Comparison of ENCODE assay signal across 8 cellular contexts in the genomic region with DNA sequence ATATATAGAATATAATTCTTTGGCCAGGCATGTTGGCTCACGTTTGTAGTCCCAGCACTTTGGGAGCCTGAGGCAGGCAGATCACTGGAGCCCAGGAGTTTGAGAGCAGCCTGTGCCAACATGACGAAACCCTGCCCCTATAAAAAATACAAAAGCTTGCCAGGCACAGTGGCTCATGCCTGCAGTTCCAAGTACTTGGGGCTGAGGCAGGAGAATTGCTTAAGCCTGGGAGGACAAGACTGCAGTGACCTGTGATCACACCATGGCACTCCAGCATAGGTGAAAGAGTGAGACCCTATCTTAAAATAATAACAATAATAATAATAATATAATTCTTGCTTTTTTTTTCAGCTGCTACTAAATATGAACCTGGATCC.
DNase-seq lines count a peak whose midpoint lies in the region; ATAC-seq, FAIRE-seq and TF ChIP-seq lines count a peak whose summit lies in the region.
"Not testable (repeated sequence)": the region's sequence is repeated elsewhere in the genome, so short reads cannot be mapped to it uniquely, and the experiment has no call there.

No MANE protein-coding gene starts in this region.

- WGBS in right lobe of liver (ENCODE audit: insufficient coverage, low coverage, low lambda C conversion rate, missing lambda C conversion rate): no CpG with 5 or more reads among the region's 2 CpGs
- WGBS in psoas muscle, 3 donors: no CpG with 5 or more reads among the region's 2 CpGs
- WGBS in aorta, 2 donors: no CpG with 5 or more reads among the region's 2 CpGs

- not testable (repeated sequence) for H3K36me3 ChIP-seq in RWPE2 (ENCODE audit: low read depth); keratinocyte (ENCODE audit: control insufficient read depth in 2 of 2, extremely low read depth in 1 of 2, insufficient read depth in 2 of 2, low read length in 2 of 2); right lobe of liver; psoas muscle (ENCODE audit: insufficient read depth in 1 of 2, low read depth in 1 of 2); thoracic aorta; aorta (ENCODE audit: control insufficient read depth in 1 of 2, insufficient read depth in 2 of 2, low read length in 1 of 2)

- not testable (repeated sequence) for H4K20me1 ChIP-seq in keratinocyte (ENCODE audit: control insufficient read depth, extremely low read depth, insufficient read depth, low read length)

- H3K4me1 ChIP-seq in RWPE2 (ENCODE audit: insufficient read depth, poor library complexity, severe bottlenecking); keratinocyte (ENCODE audit: control insufficient read depth, extremely low read depth, insufficient read depth, low read length); right lobe of liver; psoas muscle; thoracic aorta (ENCODE audit: control insufficient read depth in 1 of 2, low read depth in 2 of 2); aorta (ENCODE audit: control insufficient read depth in 1 of 2, insufficient read depth in 2 of 2, low read length in 2 of 2): not testable (repeated sequence)

- dilution Hi-C loops in keratinocyte (cut with MboI; ENCODE audit: extremely low pct_ligation_motif_present, low sequenced_read_pairs): not testable (repeated sequence)

- H3K27ac ChIP-seq in RWPE2 (ENCODE audit: poor library complexity, severe bottlenecking); keratinocyte (ENCODE audit: control insufficient read depth, insufficient read depth, low read length); right lobe of liver; psoas muscle; thoracic aorta; aorta (ENCODE audit: low read depth in 1 of 2, low read length in 2 of 2): not testable (repeated sequence)

- not testable (repeated sequence) for H3K4me2 ChIP-seq in keratinocyte (ENCODE audit: control insufficient read depth, extremely low read depth, insufficient read depth, low read depth, low read length)

- DNase-seq in RWPE2 (ENCODE audit: low spot score); Right ventricle myocardium inferior (ENCODE audit: missing footprints); right lobe of liver; psoas muscle; thoracic aorta (ENCODE audit: low spot score); aorta: not testable (repeated sequence)
- DNase-seq in epithelial cell of esophagus (ENCODE audit: low read depth) (peak; percentile 43), keratinocyte (ENCODE audit: low read depth, low spot score) (peak; percentile 5)

- not testable (repeated sequence) for H3K4me3 ChIP-seq in RWPE2 (ENCODE audit: severe bottlenecking); epithelial cell of esophagus (ENCODE audit: low read length); keratinocyte (ENCODE audit: control insufficient read depth in 2 of 3, extremely low read depth in 1 of 3, insufficient read depth in 2 of 3, low read depth in 1 of 3, low read length in 3 of 3); right lobe of liver; psoas muscle; thoracic aorta; aorta (ENCODE audit: low read length in 2 of 2)

- H3K9me3 ChIP-seq in RWPE2 (ENCODE audit: severe bottlenecking); keratinocyte (ENCODE audit: control insufficient read depth, low read depth, low read length); right lobe of liver; psoas muscle; thoracic aorta; aorta (ENCODE audit: control insufficient read depth, low read length): not testable (repeated sequence)

- H3K9me1 ChIP-seq in keratinocyte (ENCODE audit: control insufficient read depth, extremely low read depth, insufficient read depth, low read length): not testable (repeated sequence)

- H3K79me2 ChIP-seq in keratinocyte (ENCODE audit: control insufficient read depth, insufficient read depth, low read length): not testable (repeated sequence)

- not testable (repeated sequence) for H3K9ac ChIP-seq in keratinocyte (ENCODE audit: control insufficient read depth, extremely low read depth, insufficient read depth, low read length)

- H3K27me3 ChIP-seq in RWPE2 (ENCODE audit: insufficient read depth, poor library complexity, severe bottlenecking); keratinocyte (ENCODE audit: control insufficient read depth, extremely low read depth, insufficient read depth, low read length); right lobe of liver; psoas muscle (ENCODE audit: insufficient read depth in 3 of 3, low read length in 2 of 3); thoracic aorta (replicated peaks; ENCODE audit: insufficient read depth); aorta (ENCODE audit: control insufficient read depth in 1 of 2, insufficient read depth in 2 of 2, low read length in 1 of 2): not testable (repeated sequence)

- not testable (repeated sequence) for H2AFZ ChIP-seq in keratinocyte (ENCODE audit: control insufficient read depth, low read length)

- not testable (repeated sequence) for TF ChIP-seq CTCF in RWPE2 (IDR thresholded peaks at IDR 0.05; ENCODE audit: poor library complexity, severe bottlenecking); epithelial cell of esophagus (IDR thresholded peaks at IDR 0.05; ENCODE audit: insufficient read depth, low read depth, low read length, missing control alignments); keratinocyte (optimal IDR thresholded peaks at IDR 0.05 in 1 of 3, IDR thresholded peaks at IDR 0.05 in 1 of 3, conservative IDR thresholded peaks at IDR 0.05 in 1 of 3; ENCODE audit: extremely low read depth in 1 of 3, insufficient read depth in 2 of 3, low read length in 3 of 3); right lobe of liver (IDR thresholded peaks at IDR 0.05); psoas muscle (IDR thresholded peaks at IDR 0.05); thoracic aorta (IDR thresholded peaks at IDR 0.05)

- ATAC-seq in RWPE2 (ENCODE audit: low read depth) (peak; percentile 85), Right ventricle myocardium inferior (peak; percentile 62), right lobe of liver (peak; percentile 80 to 84 (median 82)), psoas muscle (peak; percentile 57 to 99 (median 90)), thoracic aorta (ENCODE audit: insufficient number of reproducible peaks, low FRiP score, low read depth) (peak; percentile 60), aorta (ENCODE audit: low FRiP score) (peak; percentile 65)

- not testable (repeated sequence) for FAIRE-seq in keratinocyte (lab: Jason Lieb, UNC)

- intact Hi-C loops in Right ventricle myocardium inferior (cut with DNase I); right lobe of liver (cut with DNase I); psoas muscle (cut with DNase I); aorta (cut with DNase I): not testable (repeated sequence)

- not testable (repeated sequence) for TF ChIP-seq POLR2A in right lobe of liver (IDR thresholded peaks at IDR 0.05)
